16 cellular contexts compared by ENCODE assay signal in the genomic region with DNA sequence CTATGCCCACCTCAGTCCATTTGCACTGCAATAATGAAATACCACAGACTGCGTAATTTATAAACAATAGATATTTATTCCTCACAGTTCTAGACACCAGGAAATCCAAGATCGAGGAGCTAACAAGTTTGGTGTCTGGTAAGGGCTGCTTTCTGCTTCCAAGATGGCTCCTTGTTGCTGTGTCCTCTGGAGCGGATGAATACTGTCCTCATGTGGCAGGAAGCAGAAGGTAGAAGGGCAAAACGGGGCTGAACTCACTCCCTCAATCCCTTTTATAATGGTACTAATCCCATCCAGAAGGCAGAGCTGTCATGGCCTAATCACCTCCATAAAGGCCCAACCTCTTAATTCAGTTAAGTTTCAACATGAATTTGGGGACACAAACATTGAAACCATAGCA.
A peak's percentile ranks its signal among the peaks of the same experiment; 100 is the strongest.
DNase-seq lines count a peak whose midpoint lies in the region; ATAC-seq, FAIRE-seq and TF ChIP-seq lines count a peak whose summit lies in the region.
"Had no signal": no experiment of that assay in that cellular context is flagged by ENCODE, and none has a peak within 500 bp of the region (broad histone marks: within the 10 kb centered on the region; RNA-seq: fewer than 3 reads in every experiment).

No MANE protein-coding gene starts in this region.

- ATAC-seq in SK-N-SH treated with all-trans-retinoic acid at 6 μM for 48 hours (peak; percentile 42; the same call in 2 of the 3 replicates), foreskin keratinocyte (peak; percentile 52), GM19463 (IDR thresholded peaks at IDR 0.05; ENCODE audit: unreplicated experiment) (no peak), HG03571 (IDR thresholded peaks at IDR 0.05; ENCODE audit: unreplicated experiment) (no peak)

- peak; percentile 10 for TF ChIP-seq CTCF in AG09319 (IDR thresholded peaks at IDR 0.05; ENCODE audit: low read depth, low read length)
- TF ChIP-seq CTCF in foreskin keratinocyte (conservative IDR thresholded peaks at IDR 0.05): peak; percentile 66

- peak; percentile 20 for FAIRE-seq in H54 (lab: Jason Lieb, UNC)
- FAIRE-seq: HTR-8/SVneo had no signal

- H3K27me3 ChIP-seq in foreskin keratinocyte: no peaks in the 10 kb centered on the region

- H3K4me1 ChIP-seq in foreskin keratinocyte: peaks cover 7% of the 10 kb centered on the region
- H3K4me1 ChIP-seq: prostate gland had no signal

- DNase-seq in AG09319 (ENCODE audit: extremely low read depth, low read depth): no peak
- DNase-seq in H54 (ENCODE audit: insufficient read length, low spot score): no peak
- DNase-seq in foreskin keratinocyte: peak in 1 of 2 donors; percentile 37
- no peak for DNase-seq in GM19240 (ENCODE audit: insufficient read length, low spot score)
- no peak for DNase-seq in caudate nucleus (lab: John Stamatoyannopoulos, UW)
- DNase-seq: activated CD4-positive, alpha-beta T cell treated with anti-CD3 and anti-CD28 coated beads, Interleukin-2, amount 50 U/mL, for 4 hours; CD4-positive, CD25-positive, alpha-beta regulatory T cell; H7; NCI-H1436; stimulated activated CD4-positive, alpha-beta T cell treated with anti-CD3 and anti-CD28 coated beads, Interleukin-4, amount 100 ng/mL, for 24 hours; stimulated activated naive CD4-positive, alpha-beta T cell treated with Interleukin-2 at 50 U/mL for 16 hours had no signal

- H3K27ac ChIP-seq in foreskin keratinocyte (no peak overlapping the region), caudate nucleus (ENCODE audit: low read depth, low read length) (no peak overlapping the region)
- H3K27ac ChIP-seq: prostate gland had no signal

- no peak for TF ChIP-seq POLR2A in H54 (IDR thresholded peaks at IDR 0.05; ENCODE audit: low read depth, low read length)

TF ChIP-seq in SK-N-SH treated with all-trans-retinoic acid at 6 μM for 48 hours, 23 proteins besides CTCF, POLR2A, EP300 and RAD21:
- TF ChIP-seq OSR1 (CRISPR knock-in tag; IDR thresholded peaks at IDR 0.05) (no peak), ARNTL (CRISPR knock-in tag; IDR thresholded peaks at IDR 0.05; ENCODE audit: borderline replicate concordance, low read depth) (no peak), RARB (CRISPR knock-in tag; IDR thresholded peaks at IDR 0.05) (no peak), ZFP3 (CRISPR knock-in tag; IDR thresholded peaks at IDR 0.05) (no peak), CSDC2 (CRISPR knock-in tag; IDR thresholded peaks at IDR 0.05) (no peak), BACH2 (CRISPR knock-in tag; IDR thresholded peaks at IDR 0.05; ENCODE audit: borderline replicate concordance) (no peak), PPARA (CRISPR knock-in tag; IDR thresholded peaks at IDR 0.05; ENCODE audit: borderline replicate concordance) (no peak), TOX (CRISPR knock-in tag; IDR thresholded peaks at IDR 0.05; ENCODE audit: borderline replicate concordance) (no peak), TCF4 (CRISPR knock-in tag; IDR thresholded peaks at IDR 0.05; ENCODE audit: borderline replicate concordance) (no peak), ZFP30 (CRISPR knock-in tag; IDR thresholded peaks at IDR 0.05) (no peak), ZC3H10 (CRISPR knock-in tag; IDR thresholded peaks at IDR 0.05) (no peak), ZNF8 (CRISPR knock-in tag; IDR thresholded peaks at IDR 0.05) (no peak), ESRRG (CRISPR knock-in tag; IDR thresholded peaks at IDR 0.05) (no peak)
- TF ChIP-seq, protein P1, sequence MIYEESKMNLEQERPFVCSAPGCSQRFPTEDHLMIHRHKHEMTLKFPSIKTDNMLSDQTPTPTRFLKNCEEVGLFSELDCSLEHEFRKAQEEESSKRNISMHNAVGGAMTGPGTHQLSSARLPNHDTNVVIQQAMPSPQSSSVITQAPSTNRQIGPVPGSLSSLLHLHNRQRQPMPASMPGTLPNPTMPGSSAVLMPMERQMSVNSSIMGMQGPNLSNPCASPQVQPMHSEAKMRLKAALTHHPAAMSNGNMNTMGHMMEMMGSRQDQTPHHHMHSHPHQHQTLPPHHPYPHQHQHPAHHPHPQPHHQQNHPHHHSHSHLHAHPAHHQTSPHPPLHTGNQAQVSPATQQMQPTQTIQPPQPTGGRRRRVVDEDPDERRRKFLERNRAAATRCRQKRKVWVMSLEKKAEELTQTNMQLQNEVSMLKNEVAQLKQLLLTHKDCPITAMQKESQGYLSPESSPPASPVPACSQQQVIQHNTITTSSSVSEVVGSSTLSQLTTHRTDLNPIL (CRISPR knock-in tag; IDR thresholded peaks at IDR 0.05; ENCODE audit: low read depth): no peak
- TF ChIP-seq, protein P2, sequence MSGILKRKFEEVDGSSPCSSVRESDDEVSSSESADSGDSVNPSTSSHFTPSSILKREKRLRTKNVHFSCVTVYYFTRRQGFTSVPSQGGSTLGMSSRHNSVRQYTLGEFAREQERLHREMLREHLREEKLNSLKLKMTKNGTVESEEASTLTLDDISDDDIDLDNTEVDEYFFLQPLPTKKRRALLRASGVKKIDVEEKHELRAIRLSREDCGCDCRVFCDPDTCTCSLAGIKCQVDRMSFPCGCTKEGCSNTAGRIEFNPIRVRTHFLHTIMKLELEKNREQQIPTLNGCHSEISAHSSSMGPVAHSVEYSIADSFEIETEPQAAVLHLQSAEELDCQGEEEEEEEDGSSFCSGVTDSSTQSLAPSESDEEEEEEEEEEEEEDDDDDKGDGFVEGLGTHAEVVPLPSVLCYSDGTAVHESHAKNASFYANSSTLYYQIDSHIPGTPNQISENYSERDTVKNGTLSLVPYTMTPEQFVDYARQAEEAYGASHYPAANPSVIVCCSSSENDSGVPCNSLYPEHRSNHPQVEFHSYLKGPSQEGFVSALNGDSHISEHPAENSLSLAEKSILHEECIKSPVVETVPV (CRISPR knock-in tag; IDR thresholded peaks at IDR 0.05): no peak

Comparison
In these comparisons a context has a peak if more than half of its experiments do, and no peak if none do; other contexts are left out.
1. ATAC-seq: peak in SK-N-SH treated with all-trans-retinoic acid at 6 μM for 48 hours (single experiment) and foreskin keratinocyte (single experiment); none in GM19463 (single experiment) and HG03571 (single experiment).